In genomic region chr13:43905435-43906031, GRCh38 we compare ENCODE assay signal across 8 cellular contexts. TPM values are rescaled to one million over a fixed set of nuclear protein-coding genes. Genes with fewer than 3 reads are reported as not detected.
A peak's percentile ranks its signal among the peaks of the same experiment; 100 is the strongest.
DNase-seq lines count a peak whose midpoint lies in the region; ATAC-seq and FAIRE-seq lines count a peak whose summit lies in the region.

No MANE protein-coding gene starts in this region.

- DNase-seq in ACHN: peak; percentile 63
- DNase-seq in GM04504 (ENCODE audit: low read depth): peak; percentile 35
- DNase-seq in NCI-H1092 treated with DMSO at 0.1 percent for 48 hours (lab: John Stamatoyannopoulos, UW): peak; percentile 57
- DNase-seq in SW480 (ENCODE audit: low spot score): peak; percentile 67
- DNase-seq in mesenchymal stem cell: peak; percentile 73
- DNase-seq in activated T-helper 2 cell treated with anti-CD3 and anti-CD28 coated beads, Interferon-gamma antibody, Interleukin-2, Interleukin-4, amounts not matched to agents 10 μg/mL and 5 μg/mL and 100 μg/mL, durations not matched to agents 14 hours and 24 hours and 36 hours (ENCODE audit: low spot score): no peak

- no peak overlapping the region for H2BK15ac ChIP-seq in mesenchymal stem cell (ENCODE audit: low read depth, poor library complexity, severe bottlenecking)

- no peak overlapping the region for H3K9ac ChIP-seq in mesenchymal stem cell (ENCODE audit: low read length)

- H2AK5ac ChIP-seq in mesenchymal stem cell (ENCODE audit: low read length, severe bottlenecking): no peak overlapping the region

- H2BK12ac ChIP-seq in mesenchymal stem cell (ENCODE audit: low read length in 2 of 2): no peak overlapping the region

- H3K27me3 Mint-ChIP-seq in activated T-helper 2 cell treated with anti-CD3 and anti-CD28 coated beads, Interferon-gamma antibody, Interleukin-2, Interleukin-4, amounts not matched to agents 10 μg/mL and 5 μg/mL and 100 μg/mL, durations not matched to agents 14 hours and 24 hours and 36 hours (ENCODE audit: low read depth): peaks cover 24% of the 10 kb centered on the region

- no peak overlapping the region for H2BK120ac ChIP-seq in mesenchymal stem cell (ENCODE audit: low read depth, low read length)

- H3K36me3 Mint-ChIP-seq in activated T-helper 2 cell treated with anti-CD3 and anti-CD28 coated beads, Interferon-gamma antibody, Interleukin-2, Interleukin-4, amounts not matched to agents 10 μg/mL and 5 μg/mL and 100 μg/mL, durations not matched to agents 14 hours and 24 hours and 36 hours (ENCODE audit: low read depth): no peaks in the 10 kb centered on the region

- H2BK5ac ChIP-seq in mesenchymal stem cell (ENCODE audit: low read depth, low read length, poor library complexity, severe bottlenecking): no peak overlapping the region

- no peaks in the 10 kb centered on the region for H3K9me3 ChIP-seq in mesenchymal stem cell (ENCODE audit: control insufficient read depth, low read length)

- no peak overlapping the region for H3K4me3 Mint-ChIP-seq in activated T-helper 2 cell treated with anti-CD3 and anti-CD28 coated beads, Interferon-gamma antibody, Interleukin-2, Interleukin-4, amounts not matched to agents 10 μg/mL and 5 μg/mL and 100 μg/mL, durations not matched to agents 14 hours and 24 hours and 36 hours (ENCODE audit: low read depth)

- H3K9me3 Mint-ChIP-seq in activated T-helper 2 cell treated with anti-CD3 and anti-CD28 coated beads, Interferon-gamma antibody, Interleukin-2, Interleukin-4, amounts not matched to agents 10 μg/mL and 5 μg/mL and 100 μg/mL, durations not matched to agents 14 hours and 24 hours and 36 hours: no peaks in the 10 kb centered on the region

- no peak overlapping the region for H3K23ac ChIP-seq in mesenchymal stem cell (ENCODE audit: low read length in 2 of 2)

- WGBS in mesenchymal stem cell: no CpG with 5 or more reads among the region's 3 CpGs

- H3K18ac ChIP-seq in mesenchymal stem cell (ENCODE audit: low read depth in 1 of 2, low read length in 2 of 2): no peak overlapping the region

- no peak overlapping the region for H3K27ac ChIP-seq in mesenchymal stem cell (ENCODE audit: low read length, poor library complexity, severe bottlenecking)

- H3K4me1 ChIP-seq in mesenchymal stem cell (ENCODE audit: control insufficient read depth, insufficient read depth, low read depth, low read length): peaks cover 4% of the 10 kb centered on the region

- no peak overlapping the region for H3K4me3 ChIP-seq in mesenchymal stem cell (ENCODE audit: insufficient read depth in 1 of 2, low read depth in 1 of 2, low read length in 2 of 2)

- H2AFZ ChIP-seq in mesenchymal stem cell (ENCODE audit: low read depth, low read length): no peak overlapping the region

- in situ Hi-C loops in ACHN (cut with HindIII; ENCODE audit: low pct_ligation_motif_present, low pct_unique_long_range_greater_than_20kb, low sequenced_read_pairs): loop anchor here (25.0 kb wide), 1 partner anchor 557 kb away; no protein-coding TSS in a partner anchor

- H3K4me2 ChIP-seq in mesenchymal stem cell (ENCODE audit: low read length, poor library complexity, severe bottlenecking): no peak overlapping the region

- no peaks in the 10 kb centered on the region for H3K4me1 Mint-ChIP-seq in activated T-helper 2 cell treated with anti-CD3 and anti-CD28 coated beads, Interferon-gamma antibody, Interleukin-2, Interleukin-4, amounts not matched to agents 10 μg/mL and 5 μg/mL and 100 μg/mL, durations not matched to agents 14 hours and 24 hours and 36 hours (ENCODE audit: low read depth)

- H3K27me3 ChIP-seq in mesenchymal stem cell (ENCODE audit: control insufficient read depth in 1 of 2, insufficient read depth in 1 of 2, low read length in 2 of 2): no peaks in the 10 kb centered on the region

- H3K27ac Mint-ChIP-seq in activated T-helper 2 cell treated with anti-CD3 and anti-CD28 coated beads, Interferon-gamma antibody, Interleukin-2, Interleukin-4, amounts not matched to agents 10 μg/mL and 5 μg/mL and 100 μg/mL, durations not matched to agents 14 hours and 24 hours and 36 hours: no peak overlapping the region

- H3K4ac ChIP-seq in mesenchymal stem cell (ENCODE audit: low read depth in 1 of 2, low read length in 2 of 2): no peak overlapping the region

- no peaks in the 10 kb centered on the region for H3K36me3 ChIP-seq in mesenchymal stem cell (ENCODE audit: control insufficient read depth in 1 of 2, insufficient read depth in 2 of 2, low read depth in 1 of 2, low read length in 2 of 2)

- no peak overlapping the region for H4K91ac ChIP-seq in mesenchymal stem cell (ENCODE audit: low read length)

- H3K14ac ChIP-seq in mesenchymal stem cell (ENCODE audit: low read length in 2 of 2): no peak overlapping the region

- intact Hi-C loops in activated T-helper 2 cell treated with anti-CD3 and anti-CD28 coated beads, Interferon-gamma antibody, Interleukin-2, Interleukin-4, amounts not matched to agents 10 μg/mL and 5 μg/mL and 100 μg/mL, durations not matched to agents 14 hours and 24 hours and 36 hours (cut with micrococcal nuclease): loop anchor here (1.0 to 10.0 kb wide), 4 partner anchors 149 to 1069 kb away; no protein-coding TSS in a partner anchor

- H4K8ac ChIP-seq in mesenchymal stem cell (ENCODE audit: low read length): no peak overlapping the region

- no peak for ATAC-seq in HG03432 (IDR thresholded peaks at IDR 0.05; ENCODE audit: unreplicated experiment)

- H3K79me1 ChIP-seq in mesenchymal stem cell (replicated peaks; ENCODE audit: low read length, poor library complexity, severe bottlenecking): no peaks in the 10 kb centered on the region

- peak; percentile 94 for FAIRE-seq in endometrium (lab: Jason Lieb, UNC)

RNA-seq across cellular contexts. Expression of gene LACC1, which starts 25.8 kb away (rescaled TPM):
- 14.7 TPM for polyA plus RNA-seq in mesenchymal stem cell (2013, experiment 1 of 2)
- 15.3 TPM for polyA plus RNA-seq in mesenchymal stem cell (2013, experiment 2 of 2)
- total RNA-seq in activated T-helper 2 cell treated with anti-CD3 and anti-CD28 coated beads, Interferon-gamma antibody, Interleukin-2, Interleukin-4, amounts not matched to agents 10 μg/mL and 5 μg/mL and 100 μg/mL, durations not matched to agents 14 hours and 24 hours and 36 hours: 0.62 and 0.71 TPM in 2 replicates

RNA-seq across cellular contexts. Expression of gene CCDC122, which starts 26.0 kb away (rescaled TPM):
- 3.9 TPM for polyA plus RNA-seq in mesenchymal stem cell (2013, experiment 1 of 2)
- 4.8 TPM for polyA plus RNA-seq in mesenchymal stem cell (2013, experiment 2 of 2)
- 0.11 and 0.34 TPM in 2 replicates for total RNA-seq in activated T-helper 2 cell treated with anti-CD3 and anti-CD28 coated beads, Interferon-gamma antibody, Interleukin-2, Interleukin-4, amounts not matched to agents 10 μg/mL and 5 μg/mL and 100 μg/mL, durations not matched to agents 14 hours and 24 hours and 36 hours
